23 cellular contexts compared by ENCODE assay signal in genomic region chr4:7429069-7429416, GRCh38. TPM values are rescaled to one million over a fixed set of nuclear protein-coding genes. Genes with fewer than 3 reads are reported as not detected.
A peak's percentile ranks its signal among the peaks of the same experiment; 100 is the strongest.
DNase-seq lines count a peak whose midpoint lies in the region; ATAC-seq, FAIRE-seq and TF ChIP-seq lines count a peak whose summit lies in the region.
"Had no signal": no experiment of that assay in that cellular context is flagged by ENCODE, and none has a peak within 500 bp of the region (broad histone marks: within the 10 kb centered on the region; RNA-seq: fewer than 3 reads in every experiment).

No MANE protein-coding gene starts in this region.

- H3K4me3 ChIP-seq in kidney (ENCODE audit: low read length in 2 of 2): no peak overlapping the region
- no peak overlapping the region for H3K4me3 ChIP-seq in sigmoid colon
- H3K4me3 ChIP-seq: GM23248, skin epidermis had no signal

- intact Hi-C loops in kidney (cut with DNase I): no loop called here
- intact Hi-C loops in sigmoid colon (cut with DNase I): no loop called here

- H3K9ac ChIP-seq in kidney (ENCODE audit: low read length in 2 of 2): no peak overlapping the region
- H3K9ac ChIP-seq: GM23248 had no signal

- POLR2A ChIA-PET in RWPE1 (lab: Yijun Ruan, JAX; ENCODE audit: low non-redundant PET): no interaction called here

- ATAC-seq in HG03139 (IDR thresholded peaks at IDR 0.05; ENCODE audit: unreplicated experiment): no peak

- 77 to 86% methylated on average over 9 of the region's 9 CpGs for WGBS in sigmoid colon, 2 donors

- TF ChIP-seq CTCF in RWPE1 (conservative IDR thresholded peaks at IDR 0.05; ENCODE audit: low read depth) (no peak), kidney (IDR thresholded peaks at IDR 0.05; ENCODE audit: borderline replicate concordance, extremely low read depth, insufficient read depth) (no peak), sigmoid colon (IDR thresholded peaks at IDR 0.05) (no peak)

- H3K27me3 ChIP-seq in sigmoid colon: no peaks in the 10 kb centered on the region
- H3K27me3 ChIP-seq: neutrophil had no signal

- H3K27ac ChIP-seq in RWPE1 (peak overlapping the region; percentile 77), kidney (ENCODE audit: low read depth in 2 of 2, low read length in 2 of 2) (no peak overlapping the region), sigmoid colon (no peak overlapping the region)
- H3K27ac ChIP-seq: GM23248, neutrophil, skin epidermis had no signal

- CTCF ChIA-PET in RWPE1 (lab: Yijun Ruan, JAX): interaction anchor here (0.6 kb wide), 1 partner anchor 220 kb away, joined by 3 read pairs; no protein-coding TSS in a partner anchor

- DNase-seq in activated naive CD4-positive, alpha-beta T cell treated with anti-CD3 and anti-CD28 coated beads, Interleukin-2, amount 50 U/mL, for 16 hours: peak; percentile 5
- DNase-seq in activated naive CD4-positive, alpha-beta T cell (lab: John Stamatoyannopoulos, UW): no peak
- DNase-seq in RWPE1 (ENCODE audit: low spot score) (no peak), kidney (peak; percentile 48), sigmoid colon (peak; percentile 35), cortex of kidney (lab: John Stamatoyannopoulos, UW) (no peak), SKM-1 treated with dmso at 0.1 percent for 144 hours (lab: John Stamatoyannopoulos, UW; ENCODE audit: unreplicated experiment) (no peak)
- DNase-seq: DMS153; GM23248; kidney glomerular epithelial cell; NCI-H1436; NCI-H2107; stimulated activated CD4-positive, alpha-beta T cell treated with anti-CD3 and anti-CD28 coated beads, Interleukin-1b, Interleukin-23, amount 100 ng/mL, for 48 hours; stimulated activated CD8-positive, alpha-beta memory T cell treated with anti-CD3 and anti-CD28 coated beads, Interleukin-4, amount 100 ng/mL, for 48 hours; T-helper 9 cell; trophoblast cell had no signal

- no peak for TF ChIP-seq EP300 in sigmoid colon (IDR thresholded peaks at IDR 0.05)

- FAIRE-seq in kidney (lab: Jason Lieb, UNC): no peak
- FAIRE-seq: GM12892 had no signal

- H3K4me1 ChIP-seq in kidney (ENCODE audit: control insufficient read depth in 1 of 2, insufficient read depth in 1 of 2, low read depth in 1 of 2, low read length in 2 of 2) (no peaks in the 10 kb centered on the region), sigmoid colon (no peaks in the 10 kb centered on the region)

- no peak for TF ChIP-seq POLR2A in sigmoid colon (IDR thresholded peaks at IDR 0.05)

- H3K9me3 ChIP-seq in kidney (ENCODE audit: control insufficient read depth in 1 of 2, low read length in 2 of 2): no peaks in the 10 kb centered on the region
- H3K9me3 ChIP-seq in sigmoid colon: no peaks in the 10 kb centered on the region
- H3K9me3 ChIP-seq: neutrophil had no signal

- H3K36me3 ChIP-seq in kidney (ENCODE audit: control insufficient read depth in 1 of 2, insufficient read depth in 2 of 2, low read length in 2 of 2) (no peaks in the 10 kb centered on the region), sigmoid colon (no peaks in the 10 kb centered on the region)
- H3K36me3 ChIP-seq: neutrophil had no signal

RNA-seq across cellular contexts. Expression of gene PSAPL1, which starts 5.7 kb away (rescaled TPM):
- not detected for total RNA-seq in kidney
- polyA plus RNA-seq in kidney (ENCODE audit: insufficient read depth, low read depth, low replicate concordance): not detected
- total RNA-seq in sigmoid colon: not detected
- under 1 TPM in 1 of 3 donors, not detected in 2; 0.01 TPM for polyA plus RNA-seq in sigmoid colon
- total RNA-seq: A673, GM23248, myocyte, pulmonary artery endothelial cell had no signal
- polyA plus RNA-seq: GM23248 had no signal

Comparison
In these comparisons a context has a peak if more than half of its experiments do, and no peak if none do; other contexts are left out.
1. DNase-seq: peak in activated naive CD4-positive, alpha-beta T cell treated with anti-CD3 and anti-CD28 coated beads, Interleukin-2, amount 50 U/mL, for 16 hours (single experiment), kidney (single experiment) and sigmoid colon (single experiment); none in activated naive CD4-positive, alpha-beta T cell (0 of 4), RWPE1 (single experiment), cortex of kidney (single experiment) and SKM-1 treated with dmso at 0.1 percent for 144 hours (single experiment).